Comparison of ENCODE assay signal across 16 cellular contexts in genomic region chr7:100264669-100265165, GRCh38. TPM values are rescaled to one million over a fixed set of nuclear protein-coding genes. Genes with fewer than 3 reads are reported as not detected.
"Had no signal": no experiment of that assay in that cellular context is flagged by ENCODE, and none has a peak within 500 bp of the region (broad histone marks: within the 10 kb centered on the region; RNA-seq: fewer than 3 reads in every experiment).

No MANE protein-coding gene starts in this region.

RNA-seq across cellular contexts. Expression of gene SPDYE3, which starts 42.8 kb away (rescaled TPM):
- total RNA-seq: activated CD8-positive, alpha-beta memory T cell treated with anti-CD3 and anti-CD28 coated beads for 36 hours; activated T-cell treated with anti-CD3 and anti-CD28 coated beads, Interleukin-2, amount 50 U/mL, for 4 hours; activated T-helper 2 cell treated with anti-CD3 and anti-CD28 coated beads, Interferon-gamma antibody, Interleukin-2, Interleukin-4, amounts not matched to agents 10 μg/mL and 5 μg/mL and 100 μg/mL, durations not matched to agents 14 hours and 24 hours and 36 hours; cardiac septum; chondrocyte; epithelial cell of proximal tubule; left ventricle myocardium inferior; lung microvascular endothelial cell; natural killer cell treated with Interleukin-12 subunit alpha and Interleukin-12 subunit beta and Interleukin-15 and Interleukin-18, amount 100 ng/mL, for 72 hours; ovary; smooth muscle cell; stomach; suprapubic skin; T-helper 17 cell; tibial nerve; uterus had no signal
- polyA plus RNA-seq: stomach had no signal

RNA-seq across cellular contexts. Expression of gene PVRIG, which starts 45.0 kb away (rescaled TPM):
- total RNA-seq: cardiac septum, chondrocyte, epithelial cell of proximal tubule, left ventricle myocardium inferior, lung microvascular endothelial cell, smooth muscle cell, suprapubic skin had no signal
- polyA plus RNA-seq: smooth muscle cell had no signal
